11 cellular contexts compared by ENCODE assay signal in the genomic region with DNA sequence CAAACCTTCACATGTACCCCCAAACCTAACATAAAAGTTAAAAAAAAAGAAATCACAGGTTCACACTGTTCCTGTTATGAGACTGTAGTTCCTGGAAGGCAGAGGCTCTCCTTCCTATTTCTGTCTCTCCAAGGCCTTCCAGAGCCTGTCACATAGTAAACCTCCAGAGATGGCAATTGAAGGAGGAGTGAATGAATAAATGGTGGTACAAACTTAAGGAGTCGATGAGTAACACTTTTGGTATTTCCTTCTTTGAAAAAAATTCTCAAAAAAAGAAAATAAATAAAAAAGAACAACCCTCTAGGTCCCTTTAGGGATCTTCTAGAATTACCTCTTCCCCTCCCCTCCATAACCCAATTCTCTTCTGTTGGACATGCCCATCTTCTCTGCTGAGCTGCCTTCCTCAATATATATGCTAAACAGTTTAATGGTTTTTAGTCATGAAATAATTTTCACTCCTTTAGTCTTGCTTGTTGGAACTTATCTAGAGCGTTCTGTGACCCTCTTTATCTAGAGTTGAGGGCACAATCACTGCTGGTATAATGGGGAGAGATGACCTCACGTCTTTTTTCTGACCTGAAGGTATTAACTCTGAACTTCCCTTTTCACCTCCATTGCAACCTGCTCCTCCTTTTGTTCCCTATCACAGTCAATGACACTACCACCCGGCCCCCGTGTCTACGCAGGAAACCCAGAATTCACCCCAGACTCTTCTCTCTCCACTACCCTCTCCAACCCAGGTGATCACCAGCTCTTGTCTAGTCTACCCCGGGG. TPM values are rescaled to one million over a fixed set of nuclear protein-coding genes. Genes with fewer than 3 reads are reported as not detected.
A peak's percentile ranks its signal among the peaks of the same experiment; 100 is the strongest.
DNase-seq lines count a peak whose midpoint lies in the region; ATAC-seq and TF ChIP-seq lines count a peak whose summit lies in the region.
"Had no signal": no experiment of that assay in that cellular context is flagged by ENCODE, and none has a peak within 500 bp of the region (broad histone marks: within the 10 kb centered on the region; RNA-seq: fewer than 3 reads in every experiment).

No MANE protein-coding gene starts in this region.

- CTCF ChIA-PET in activated CD8-positive, alpha-beta T cell treated with anti-CD3 and anti-CD28 coated beads for 36 hours (lab: Charles Lee): interaction anchor here (1.2 to 7.8 kb wide), 12 partner anchors 8 to 494 kb away, joined by 3 to 292 read pairs (median 10); partner anchors contain the start of genes C17orf50 and MMP28

- no peaks in the 10 kb centered on the region for H3K36me3 ChIP-seq in psoas muscle (ENCODE audit: insufficient read depth in 1 of 2, low read depth in 1 of 2)
- H3K36me3 ChIP-seq: sigmoid colon had no signal

- DNase-seq in stimulated activated naive CD8-positive, alpha-beta T cell treated with anti-CD3 and anti-CD28 coated beads, Interleukin-15, Interleukin-2, amounts not matched to agents 100 U/mL and 50 U/mL, for 24 hours: no peak
- no peak for DNase-seq in activated CD8-positive, alpha-beta T cell treated with anti-CD3 and anti-CD28 coated beads for 36 hours
- DNase-seq in foreskin fibroblast (peak; percentile 55 to 74), NCI-H1694 treated with DMSO at 0.1 percent for 48 hours (lab: John Stamatoyannopoulos, UW) (no peak), omental fat pad (ENCODE audit: low spot score) (no peak), psoas muscle (no peak)
- DNase-seq: sigmoid colon, WERI-Rb-1 had no signal

- H3K27ac Mint-ChIP-seq in stimulated activated naive CD8-positive, alpha-beta T cell treated with anti-CD3 and anti-CD28 coated beads, Interleukin-15, Interleukin-2, amounts not matched to agents 100 ng/mL and 50 ng/mL, for 24 hours: peak overlapping the region; percentile 97
- H3K27ac Mint-ChIP-seq in activated CD8-positive, alpha-beta T cell treated with anti-CD3 and anti-CD28 coated beads for 36 hours: peak overlapping the region; percentile 100

- H3K4me3 ChIP-seq in foreskin fibroblast (ENCODE audit: low read depth in 1 of 2, low read length in 2 of 2): no peak overlapping the region
- H3K4me3 ChIP-seq in psoas muscle: no peak overlapping the region

- peak overlapping the region; percentile 95 for H3K4me3 Mint-ChIP-seq in stimulated activated naive CD8-positive, alpha-beta T cell treated with anti-CD3 and anti-CD28 coated beads, Interleukin-15, Interleukin-2, amounts not matched to agents 100 ng/mL and 50 ng/mL, for 24 hours
- peak overlapping the region; percentile 89 for H3K4me3 Mint-ChIP-seq in activated CD8-positive, alpha-beta T cell treated with anti-CD3 and anti-CD28 coated beads for 36 hours

- H3K27me3 Mint-ChIP-seq in stimulated activated naive CD8-positive, alpha-beta T cell treated with anti-CD3 and anti-CD28 coated beads, Interleukin-15, Interleukin-2, amounts not matched to agents 100 ng/mL and 50 ng/mL, for 24 hours: no peaks in the 10 kb centered on the region
- no peaks in the 10 kb centered on the region for H3K27me3 Mint-ChIP-seq in activated CD8-positive, alpha-beta T cell treated with anti-CD3 and anti-CD28 coated beads for 36 hours

- peaks cover 21% of the 10 kb centered on the region for H3K36me3 Mint-ChIP-seq in stimulated activated naive CD8-positive, alpha-beta T cell treated with anti-CD3 and anti-CD28 coated beads, Interleukin-15, Interleukin-2, amounts not matched to agents 100 ng/mL and 50 ng/mL, for 24 hours (ENCODE audit: low read depth)
- H3K36me3 Mint-ChIP-seq in activated CD8-positive, alpha-beta T cell treated with anti-CD3 and anti-CD28 coated beads for 36 hours (ENCODE audit: low read depth): peaks cover 22% of the 10 kb centered on the region

- no peaks in the 10 kb centered on the region for H3K27me3 ChIP-seq in psoas muscle (ENCODE audit: insufficient read depth in 3 of 3, low read length in 2 of 3)
- H3K27me3 ChIP-seq: sigmoid colon had no signal

- intact Hi-C loops in activated CD8-positive, alpha-beta T cell treated with anti-CD3 and anti-CD28 coated beads for 36 hours (cut with micrococcal nuclease): no loop called here
- intact Hi-C loops in psoas muscle (cut with DNase I): loop anchor here in 1 of 2 donors (2.0 kb wide), 1 partner anchor 41 kb away; no protein-coding TSS in a partner anchor

- POLR2A ChIA-PET in activated CD8-positive, alpha-beta T cell treated with anti-CD3 and anti-CD28 coated beads for 36 hours (lab: Charles Lee): interaction anchor here (1.0 to 3.9 kb wide), 9 partner anchors 11 to 229 kb away, joined by 4 to 50 read pairs (median 8); partner anchors contain the start of genes MMP28 and PEX12

- no peaks in the 10 kb centered on the region for H3K9me3 Mint-ChIP-seq in stimulated activated naive CD8-positive, alpha-beta T cell treated with anti-CD3 and anti-CD28 coated beads, Interleukin-15, Interleukin-2, amounts not matched to agents 100 ng/mL and 50 ng/mL, for 24 hours
- no peaks in the 10 kb centered on the region for H3K9me3 Mint-ChIP-seq in activated CD8-positive, alpha-beta T cell treated with anti-CD3 and anti-CD28 coated beads for 36 hours

- no peaks in the 10 kb centered on the region for H3K9me3 ChIP-seq in psoas muscle
- H3K9me3 ChIP-seq: sigmoid colon had no signal

- ATAC-seq in stimulated activated naive CD8-positive, alpha-beta T cell treated with anti-CD3 and anti-CD28 coated beads, Interleukin-15, Interleukin-2, amounts not matched to agents 100 U/mL and 50 U/mL, for 24 hours: no peak
- no peak for ATAC-seq in activated CD8-positive, alpha-beta T cell treated with anti-CD3 and anti-CD28 coated beads for 36 hours
- no peak for ATAC-seq in omental fat pad (ENCODE audit: low FRiP score)
- ATAC-seq in psoas muscle: no peak
- ATAC-seq in GM21529 (IDR thresholded peaks at IDR 0.05; ENCODE audit: unreplicated experiment): no peak

- peaks cover 59% of the 10 kb centered on the region for H3K4me1 Mint-ChIP-seq in stimulated activated naive CD8-positive, alpha-beta T cell treated with anti-CD3 and anti-CD28 coated beads, Interleukin-15, Interleukin-2, amounts not matched to agents 100 ng/mL and 50 ng/mL, for 24 hours (ENCODE audit: low read depth)
- peaks cover 56% of the 10 kb centered on the region for H3K4me1 Mint-ChIP-seq in activated CD8-positive, alpha-beta T cell treated with anti-CD3 and anti-CD28 coated beads for 36 hours (ENCODE audit: low read depth)

- TF ChIP-seq CTCF in activated CD8-positive, alpha-beta T cell treated with anti-CD3 and anti-CD28 coated beads for 36 hours (IDR thresholded peaks at IDR 0.05): no peak
- TF ChIP-seq CTCF in foreskin fibroblast (IDR thresholded peaks at IDR 0.05; ENCODE audit: low read depth, low read length) (no peak), omental fat pad (IDR thresholded peaks at IDR 0.05) (no peak), psoas muscle (IDR thresholded peaks at IDR 0.05) (no peak)

- peaks cover 20% of the 10 kb centered on the region for H3K4me1 ChIP-seq in psoas muscle

- 82 to 90% (median 88%) methylated on average over 7 of the region's 7 CpGs for WGBS in psoas muscle, 3 donors

- no peak overlapping the region for H3K27ac ChIP-seq in psoas muscle

RNA-seq across cellular contexts. Expression of gene TAF15, which starts 1.7 kb away (rescaled TPM):
- 100 to 1,000 TPM; 309 to 319 TPM for total RNA-seq in activated CD8-positive, alpha-beta T cell treated with anti-CD3 and anti-CD28 coated beads for 36 hours
- 10 to 100 TPM; 33.2 to 80.2 (median 64.0) TPM for total RNA-seq in omental fat pad
- total RNA-seq in psoas muscle: 100 to 1,000 TPM; 101 to 141 (median 125) TPM
- 100 to 1,000 TPM in 1 of 3 donors, 10 to 100 TPM in 2; 51.9 to 105 (median 65.2) TPM for polyA plus RNA-seq in psoas muscle

RNA-seq across cellular contexts. Expression of gene MMP28, which starts 12.1 kb away (rescaled TPM):
- under 1 TPM in 1 of 2 experiments, not detected in 1; 0.41 TPM for total RNA-seq in activated CD8-positive, alpha-beta T cell treated with anti-CD3 and anti-CD28 coated beads for 36 hours
- 10 to 100 TPM; 31.5 to 65.6 (median 48.7) TPM for total RNA-seq in omental fat pad
- 1 to 10 TPM in 1 of 4 donors, under 1 TPM in 3; 0.61 to 5.5 (median 0.70) TPM for total RNA-seq in psoas muscle
- 1 to 10 TPM; 1.7 to 3.7 (median 2.1) TPM for polyA plus RNA-seq in psoas muscle

RNA-seq across cellular contexts. Expression of gene C17orf50, which starts 46.9 kb away (rescaled TPM):
- not detected for total RNA-seq in activated CD8-positive, alpha-beta T cell treated with anti-CD3 and anti-CD28 coated beads for 36 hours
- not detected for total RNA-seq in omental fat pad
- total RNA-seq in psoas muscle: not detected
- under 1 TPM in 1 of 3 donors, not detected in 2; 0.08 TPM for polyA plus RNA-seq in psoas muscle
- total RNA-seq: cerebellum, sigmoid colon had no signal

RNA-seq across cellular contexts. Expression of gene GAS2L2, which starts 54.5 kb away (rescaled TPM):
- total RNA-seq in activated CD8-positive, alpha-beta T cell treated with anti-CD3 and anti-CD28 coated beads for 36 hours: under 1 TPM; 0.27 to 0.34 TPM
- total RNA-seq in omental fat pad (under 1 TPM in 3 of 4 donors, not detected in 1; 0.37 to 0.82 (median 0.48) TPM), psoas muscle (under 1 TPM in 3 of 4 donors, not detected in 1; 0.09 to 0.27 (median 0.10) TPM)
- polyA plus RNA-seq in psoas muscle: under 1 TPM; 0.04 to 0.19 (median 0.15) TPM
- total RNA-seq: sigmoid colon had no signal

Comparison
In these comparisons a context has a peak if more than half of its experiments do, and no peak if none do; other contexts are left out.
1. DNase-seq: peak in foreskin fibroblast (2 of 2); none in stimulated activated naive CD8-positive, alpha-beta T cell treated with anti-CD3 and anti-CD28 coated beads, Interleukin-15, Interleukin-2, amounts not matched to agents 100 U/mL and 50 U/mL, for 24 hours (single experiment), activated CD8-positive, alpha-beta T cell treated with anti-CD3 and anti-CD28 coated beads for 36 hours (single experiment), NCI-H1694 treated with DMSO at 0.1 percent for 48 hours (single experiment), omental fat pad (single experiment) and psoas muscle (0 of 2).
2. RNA of gene MMP28, which starts 12.1 kb away (total RNA-seq): 31.5 to 65.6 TPM in omental fat pad; 0.61 to 5.5 TPM in psoas muscle and 0.41 TPM in activated CD8-positive, alpha-beta T cell treated with anti-CD3 and anti-CD28 coated beads for 36 hours; every median in the first group is over 4 times any median in the second.